8 cellular contexts compared by ENCODE assay signal in the genomic region with DNA sequence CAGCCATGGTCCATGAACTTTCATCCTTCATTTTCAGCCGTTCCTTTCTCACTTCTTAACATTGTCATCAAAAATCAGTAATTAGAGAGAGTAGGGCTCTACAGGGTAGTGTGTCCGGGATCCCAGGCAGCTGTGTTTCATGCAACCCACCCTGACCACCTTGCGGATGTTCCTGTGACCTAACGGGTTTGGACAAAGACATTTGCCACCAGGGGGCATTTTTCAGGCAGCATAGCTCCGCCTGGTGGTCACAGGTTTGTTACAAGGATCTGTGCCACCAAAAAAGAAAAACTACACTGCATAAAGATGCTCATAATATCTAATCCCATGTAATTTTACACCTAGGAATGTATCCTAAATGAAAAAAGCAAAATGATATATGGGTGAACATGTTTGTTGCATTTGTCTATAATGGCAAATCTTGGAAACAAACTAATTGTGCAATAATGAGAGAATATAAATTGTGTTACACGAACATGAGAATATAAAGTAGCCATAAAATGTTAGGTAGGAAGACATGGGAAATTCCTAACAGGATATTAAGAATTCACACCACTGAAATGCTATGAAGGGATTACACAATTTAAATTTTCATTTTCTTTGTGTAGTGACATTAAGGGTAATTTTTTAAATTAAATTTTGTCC.
DNase-seq lines count a peak whose midpoint lies in the region; ATAC-seq lines count a peak whose summit lies in the region.

No MANE protein-coding gene starts in this region.

- no peaks in the 10 kb centered on the region for H3K9me3 ChIP-seq in SJCRH30 (replicated peaks)

- no peak overlapping the region for H3K27ac ChIP-seq in SJCRH30

- peaks cover 16% of the 10 kb centered on the region for H3K4me1 ChIP-seq in SJCRH30

- ATAC-seq in HG03442 (IDR thresholded peaks at IDR 0.05; ENCODE audit: unreplicated experiment), result peak; percentile 43
- ATAC-seq in HG02884 (IDR thresholded peaks at IDR 0.05; ENCODE audit: unreplicated experiment), result no peak

- H3K27me3 ChIP-seq in SJCRH30, result no peaks in the 10 kb centered on the region

- no peak overlapping the region for H3K4me3 ChIP-seq in SJCRH30

- H3K36me3 ChIP-seq in SJCRH30, result no peaks in the 10 kb centered on the region

- peak; percentile 70 for DNase-seq in GM03348 (ENCODE audit: low spot score)
- peak; percentile 76 to 85 for DNase-seq in SJCRH30
- DNase-seq in amniotic stem cell (lab: John Stamatoyannopoulos, UW), result peak; percentile 44
- DNase-seq in iris pigment epithelial cell (ENCODE audit: low read depth), result peak; percentile 62
- peak; percentile 7 for DNase-seq in stimulated activated CD8-positive, alpha-beta memory T cell treated with anti-CD3 and anti-CD28 coated beads, Interleukin-12 subunit alpha, Interleukin-12 subunit beta, amount 100 ng/mL, for 24 hours (ENCODE audit: extremely low read depth)
- no peak for DNase-seq in epidermal melanocyte (ENCODE audit: insufficient read length, low spot score)
